1 cellular context compared by ENCODE assay signal in genomic region chr10:5670662-5671375, GRCh38.
TF ChIP-seq lines count a peak whose summit lies in the region.

No MANE protein-coding gene starts in this region.

TF ChIP-seq in HepG2, 621 proteins besides CTCF, POLR2A, EP300 and RAD21:
- TF ChIP-seq ZGPAT (CRISPR knock-in tag; IDR thresholded peaks at IDR 0.05) (no peak), BATF2 (CRISPR knock-in tag; IDR thresholded peaks at IDR 0.05) (no peak), MNT (IDR thresholded peaks at IDR 0.05) (no peak), ZBTB44 (CRISPR knock-in tag; IDR thresholded peaks at IDR 0.05) (no peak), ZNF777 (CRISPR knock-in tag; IDR thresholded peaks at IDR 0.05) (no peak), BCL6 (CRISPR knock-in tag; IDR thresholded peaks at IDR 0.05) (peak; percentile 32; the same call in 1 of the 2 replicates), NR2F6 (IDR thresholded peaks at IDR 0.05) (no peak), NR2F6 (CRISPR knock-in tag; IDR thresholded peaks at IDR 0.05) (no peak), MAFK (conservative IDR thresholded peaks at IDR 0.05 in 1 of 2, IDR thresholded peaks at IDR 0.05 in 1 of 2; ENCODE audit: low read length in 2 of 2) (peak; percentile 39 to 53; a peak in 3 of 4 replicates), FOXM1 (CRISPR knock-in tag; IDR thresholded peaks at IDR 0.05) (no peak), SCMH1 (CRISPR knock-in tag; IDR thresholded peaks at IDR 0.05; ENCODE audit: borderline replicate concordance) (no peak), ZNF138 (CRISPR knock-in tag; IDR thresholded peaks at IDR 0.05; ENCODE audit: low read depth) (no peak), MIER3 (CRISPR knock-in tag; IDR thresholded peaks at IDR 0.05; ENCODE audit: borderline replicate concordance) (no peak)
- TF ChIP-seq, protein P1, sequence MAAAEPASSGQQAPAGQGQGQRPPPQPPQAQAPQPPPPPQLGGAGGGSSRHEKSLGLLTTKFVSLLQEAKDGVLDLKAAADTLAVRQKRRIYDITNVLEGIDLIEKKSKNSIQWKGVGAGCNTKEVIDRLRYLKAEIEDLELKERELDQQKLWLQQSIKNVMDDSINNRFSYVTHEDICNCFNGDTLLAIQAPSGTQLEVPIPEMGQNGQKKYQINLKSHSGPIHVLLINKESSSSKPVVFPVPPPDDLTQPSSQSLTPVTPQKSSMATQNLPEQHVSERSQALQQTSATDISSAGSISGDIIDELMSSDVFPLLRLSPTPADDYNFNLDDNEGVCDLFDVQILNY (CRISPR knock-in tag; conservative IDR thresholded peaks at IDR 0.05) = no peak
- TF ChIP-seq, protein P2, sequence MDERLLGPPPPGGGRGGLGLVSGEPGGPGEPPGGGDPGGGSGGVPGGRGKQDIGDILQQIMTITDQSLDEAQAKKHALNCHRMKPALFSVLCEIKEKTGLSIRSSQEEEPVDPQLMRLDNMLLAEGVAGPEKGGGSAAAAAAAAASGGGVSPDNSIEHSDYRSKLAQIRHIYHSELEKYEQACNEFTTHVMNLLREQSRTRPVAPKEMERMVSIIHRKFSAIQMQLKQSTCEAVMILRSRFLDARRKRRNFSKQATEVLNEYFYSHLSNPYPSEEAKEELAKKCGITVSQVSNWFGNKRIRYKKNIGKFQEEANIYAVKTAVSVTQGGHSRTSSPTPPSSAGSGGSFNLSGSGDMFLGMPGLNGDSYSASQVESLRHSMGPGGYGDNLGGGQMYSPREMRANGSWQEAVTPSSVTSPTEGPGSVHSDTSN (CRISPR knock-in tag; IDR thresholded peaks at IDR 0.05) = no peak
TF ChIP-seq in HepG2: peak in this region for 2.
